In genomic region chr1:26704629-26705028, GRCh38 we compare ENCODE assay signal across 17 cellular contexts. TPM values are rescaled to one million over a fixed set of nuclear protein-coding genes. Genes with fewer than 3 reads are reported as not detected.
A peak's percentile ranks its signal among the peaks of the same experiment; 100 is the strongest.
DNase-seq lines count a peak whose midpoint lies in the region; ATAC-seq and TF ChIP-seq lines count a peak whose summit lies in the region.
"Had no signal": no experiment of that assay in that cellular context is flagged by ENCODE, and none has a peak within 500 bp of the region (broad histone marks: within the 10 kb centered on the region; RNA-seq: fewer than 3 reads in every experiment).

No MANE protein-coding gene starts in this region.

- peak overlapping the region in 5 of 7 donors; percentile 46 to 70 (median 51) for H3K4me3 Mint-ChIP-seq in CD8-positive, alpha-beta memory T cell
- no peak overlapping the region for H3K4me3 Mint-ChIP-seq in activated CD8-positive, alpha-beta T cell treated with anti-CD3 and anti-CD28 coated beads, Interleukin-2, amount 10 ng/mL, durations not matched to agents 7 days and 5 days
- no peak overlapping the region for H3K4me3 Mint-ChIP-seq in nephron progenitor cell
- H3K4me3 Mint-ChIP-seq: mesothelial cell of epicardium had no signal

- no peak for DNase-seq in CD8-positive, alpha-beta memory T cell
- no peak for DNase-seq in activated CD8-positive, alpha-beta T cell treated with anti-CD3 and anti-CD28 coated beads, Interleukin-2, amount 10 ng/mL, durations not matched to agents 7 days and 5 days
- DNase-seq in nephron progenitor cell (no peak), SK-N-DZ (ENCODE audit: low spot score) (no peak), omental fat pad (ENCODE audit: low spot score) (no peak), lower leg skin (ENCODE audit: low spot score in 2 of 2) (no peak), inferior parietal cortex (ENCODE audit: extremely low spot score) (no peak)
- DNase-seq: activated CD8-positive, alpha-beta memory T cell treated with anti-CD3 and anti-CD28 coated beads for 24 hours; foreskin melanocyte; GDM1; immature natural killer cell; pancreas; SIG-M5; stimulated activated CD4-positive, alpha-beta T cell treated with anti-CD3 and anti-CD28 coated beads, Interleukin-12 subunit alpha, Interleukin-12 subunit beta, amount 100 ng/mL, for 4 hours had no signal

- no peak overlapping the region for H3K9ac ChIP-seq in BLaER1

- no peak for TF ChIP-seq POLR2A in lower leg skin (IDR thresholded peaks at IDR 0.05)

- CTCF ChIA-PET in CD8-positive, alpha-beta memory T cell (lab: Charles Lee) = interaction anchor here (4.2 kb wide), 1 partner anchor 85 kb away, joined by 23 read pairs; no protein-coding TSS in a partner anchor
- CTCF ChIA-PET in activated CD8-positive, alpha-beta T cell treated with anti-CD3 and anti-CD28 coated beads, Interleukin-2, amount 10 ng/mL, durations not matched to agents 7 days and 5 days (lab: Charles Lee) = interaction anchor here (0.9 to 9.6 kb wide), 4 partner anchors 12 to 84 kb away, joined by 3 to 149 read pairs (median 16); partner anchors contain the start of gene PIGV

- peaks cover 100% of the 10 kb centered on the region for H4K20me1 ChIP-seq in BLaER1

- H3K36me3 ChIP-seq in BLaER1 = peaks cover 81% of the 10 kb centered on the region
- H3K36me3 ChIP-seq in CD8-positive, alpha-beta memory T cell (ENCODE audit: insufficient read depth, low read length) = peaks cover 7% of the 10 kb centered on the region
- H3K36me3 ChIP-seq: pancreas had no signal

- H3K27ac Mint-ChIP-seq in CD8-positive, alpha-beta memory T cell = peak overlapping the region in 7 of 8 donors; percentile 9 to 78 (median 41)
- peak overlapping the region; percentile 32 for H3K27ac Mint-ChIP-seq in activated CD8-positive, alpha-beta T cell treated with anti-CD3 and anti-CD28 coated beads, Interleukin-2, amount 10 ng/mL, durations not matched to agents 7 days and 5 days
- peak overlapping the region; percentile 80 for H3K27ac Mint-ChIP-seq in nephron progenitor cell
- H3K27ac Mint-ChIP-seq: mesothelial cell of epicardium had no signal

- peaks cover 0 to 42% (median 3%) of the 10 kb centered on the region in 3 donors for H3K36me3 Mint-ChIP-seq in CD8-positive, alpha-beta memory T cell
- peaks cover 43% of the 10 kb centered on the region for H3K36me3 Mint-ChIP-seq in activated CD8-positive, alpha-beta T cell treated with anti-CD3 and anti-CD28 coated beads, Interleukin-2, amount 10 ng/mL, durations not matched to agents 7 days and 5 days (ENCODE audit: low read depth)
- peaks cover 34% of the 10 kb centered on the region for H3K36me3 Mint-ChIP-seq in nephron progenitor cell (ENCODE audit: low read depth)

- no peaks in the 10 kb centered on the region for H3K9me3 Mint-ChIP-seq in CD8-positive, alpha-beta memory T cell
- H3K9me3 Mint-ChIP-seq in activated CD8-positive, alpha-beta T cell treated with anti-CD3 and anti-CD28 coated beads, Interleukin-2, amount 10 ng/mL, durations not matched to agents 7 days and 5 days (ENCODE audit: insufficient read depth) = no peaks in the 10 kb centered on the region
- H3K9me3 Mint-ChIP-seq in nephron progenitor cell = no peaks in the 10 kb centered on the region
- H3K9me3 Mint-ChIP-seq: immature natural killer cell, mesothelial cell of epicardium had no signal

- H3K4me3 ChIP-seq in BLaER1 (no peak overlapping the region), lower leg skin (ENCODE audit: low read depth, poor library complexity, severe bottlenecking) (no peak overlapping the region)
- H3K4me3 ChIP-seq in CD8-positive, alpha-beta memory T cell (ENCODE audit: low read length) = no peak overlapping the region
- H3K4me3 ChIP-seq: pancreas had no signal

- 91 to 96% methylated on average over 5 of the region's 5 CpGs for WGBS in lower leg skin, 2 donors

- peaks cover 10 to 38% (median 38%) of the 10 kb centered on the region in 3 donors for H3K4me1 Mint-ChIP-seq in CD8-positive, alpha-beta memory T cell
- H3K4me1 Mint-ChIP-seq in activated CD8-positive, alpha-beta T cell treated with anti-CD3 and anti-CD28 coated beads, Interleukin-2, amount 10 ng/mL, durations not matched to agents 7 days and 5 days (ENCODE audit: low read depth) = peaks cover 27% of the 10 kb centered on the region
- H3K4me1 Mint-ChIP-seq in nephron progenitor cell = peaks cover 32% of the 10 kb centered on the region

- H3K27me3 Mint-ChIP-seq in CD8-positive, alpha-beta memory T cell = no peaks in the 10 kb centered on the region
- no peaks in the 10 kb centered on the region for H3K27me3 Mint-ChIP-seq in activated CD8-positive, alpha-beta T cell treated with anti-CD3 and anti-CD28 coated beads, Interleukin-2, amount 10 ng/mL, durations not matched to agents 7 days and 5 days (ENCODE audit: low read depth)
- no peaks in the 10 kb centered on the region for H3K27me3 Mint-ChIP-seq in nephron progenitor cell (ENCODE audit: low read depth, poor library complexity)
- H3K27me3 Mint-ChIP-seq: brain had no signal

- H3K27me3 ChIP-seq in BLaER1 = no peaks in the 10 kb centered on the region
- no peaks in the 10 kb centered on the region for H3K27me3 ChIP-seq in CD8-positive, alpha-beta memory T cell (ENCODE audit: insufficient read depth, low read length, poor library complexity, severe bottlenecking)
- H3K27me3 ChIP-seq: pancreas had no signal

- intact Hi-C loops in lower leg skin (cut with DNase I; ENCODE audit: low total_unique reads) = no loop called here

- no peak for TF ChIP-seq CTCF in nephron progenitor cell (IDR thresholded peaks at IDR 0.05)
- TF ChIP-seq CTCF in omental fat pad (IDR thresholded peaks at IDR 0.05) = no peak
- TF ChIP-seq CTCF in lower leg skin (IDR thresholded peaks at IDR 0.05) = no peak

- no peak for ATAC-seq in activated CD8-positive, alpha-beta T cell treated with anti-CD3 and anti-CD28 coated beads, Interleukin-2, amount 10 ng/mL, durations not matched to agents 7 days and 5 days
- ATAC-seq in omental fat pad (ENCODE audit: low FRiP score) = no peak
- ATAC-seq: pancreas had no signal

- peak overlapping the region; percentile 89 for H3K4me2 ChIP-seq in BLaER1

- POLR2A ChIA-PET in CD8-positive, alpha-beta memory T cell (lab: Charles Lee) = interaction anchor here (0.8 kb wide), 1 partner anchor 39 kb away, joined by 3 read pairs; no protein-coding TSS in a partner anchor
- POLR2A ChIA-PET in activated CD8-positive, alpha-beta T cell treated with anti-CD3 and anti-CD28 coated beads, Interleukin-2, amount 10 ng/mL, durations not matched to agents 7 days and 5 days (lab: Charles Lee) = interaction anchor here (0.6 to 15.2 kb wide), 6 partner anchors 9 to 204 kb away, joined by 3 to 325 read pairs (median 4); partner anchors contain the start of gene PIGV

- H3K27ac ChIP-seq in BLaER1 = no peak overlapping the region
- no peak overlapping the region for H3K27ac ChIP-seq in CD8-positive, alpha-beta memory T cell (ENCODE audit: low read depth, low read length)

- H3K4me1 ChIP-seq in BLaER1 = peaks cover 84% of the 10 kb centered on the region
- peaks cover 81% of the 10 kb centered on the region for H3K4me1 ChIP-seq in CD8-positive, alpha-beta memory T cell (ENCODE audit: insufficient read depth, low read length)

- H3K9me3 ChIP-seq in BLaER1 = no peaks in the 10 kb centered on the region
- no peaks in the 10 kb centered on the region for H3K9me3 ChIP-seq in CD8-positive, alpha-beta memory T cell (ENCODE audit: low read length)
- H3K9me3 ChIP-seq: pancreas had no signal

RNA-seq across cellular contexts. Expression of gene ARID1A, which starts 8.8 kb away (rescaled TPM):
- 10 to 100 TPM; 88.4 to 90.9 TPM for total RNA-seq in CD8-positive, alpha-beta memory T cell
- polyA plus RNA-seq in CD8-positive, alpha-beta memory T cell = 31.6 TPM
- 100 to 1,000 TPM; 122 to 123 TPM for total RNA-seq in activated CD8-positive, alpha-beta T cell treated with anti-CD3 and anti-CD28 coated beads, Interleukin-2, amount 10 ng/mL, durations not matched to agents 7 days and 5 days
- 28.8 and 29.1 TPM in 2 replicates for polyA plus RNA-seq in SK-N-DZ (2014; cell fraction: cytosol; rRNA removed)
- polyA plus RNA-seq in SK-N-DZ (2014; cell fraction: nucleus; rRNA removed) = 14.1 and 24.3 TPM in 2 replicates
- total RNA-seq in omental fat pad (10 to 100 TPM; 25.8 to 48.4 (median 40.6) TPM), lower leg skin (10 to 100 TPM; 53.3 to 77.2 (median 54.9) TPM)

Comparison
In these comparisons a context has a peak if more than half of its experiments do, and no peak if none do; other contexts are left out.
1. H3K4me3 Mint-ChIP-seq: peak in CD8-positive, alpha-beta memory T cell (5 of 7); none in activated CD8-positive, alpha-beta T cell treated with anti-CD3 and anti-CD28 coated beads, Interleukin-2, amount 10 ng/mL, durations not matched to agents 7 days and 5 days (single experiment) and nephron progenitor cell (single experiment).
2. Peak in every context shown above with its lines, with median percentiles within 50 percentile points of each other: H3K27ac Mint-ChIP-seq.